In the genomic region with DNA sequence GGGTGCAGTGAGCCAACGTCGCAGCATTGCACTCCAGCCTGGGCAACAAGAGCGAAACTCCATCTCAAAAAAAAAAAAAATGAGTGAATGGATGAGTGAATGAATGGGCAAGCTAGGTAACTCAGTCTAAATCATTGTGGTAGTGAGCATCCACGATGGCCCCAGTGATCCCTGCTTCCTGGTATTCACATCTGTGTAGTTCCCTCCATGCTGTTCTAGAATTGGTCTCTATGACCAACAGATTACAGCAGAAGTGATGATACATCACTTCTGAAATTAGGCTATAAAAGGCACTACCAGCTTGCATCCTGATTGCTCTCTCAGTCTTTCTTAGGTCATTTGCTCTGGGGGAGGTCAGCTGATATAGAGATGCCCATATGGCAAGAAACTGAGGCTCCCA, we compare ENCODE assay signal across 19 cellular contexts.
"Had no signal": no experiment of that assay in that cellular context is flagged by ENCODE, and none has a peak within 500 bp of the region (broad histone marks: within the 10 kb centered on the region; RNA-seq: fewer than 3 reads in every experiment).

No MANE protein-coding gene starts in this region.

- H3K4me3 Mint-ChIP-seq: activated naive CD4-positive, alpha-beta T cell treated with anti-CD3 and anti-CD28 coated beads, Interleukin-2, amount 10 ng/mL, durations not matched to agents 7 days and 5 days; central memory CD8-positive, alpha-beta T cell; neural crest cell had no signal

- H3K27me3 Mint-ChIP-seq: activated naive CD4-positive, alpha-beta T cell treated with anti-CD3 and anti-CD28 coated beads, Interleukin-2, amount 10 ng/mL, durations not matched to agents 7 days and 5 days; central memory CD8-positive, alpha-beta T cell had no signal

- DNase-seq: activated CD4-positive, alpha-beta T cell treated with anti-CD3 and anti-CD28 coated beads for 1 hour; activated CD4-positive, alpha-beta T cell treated with anti-CD3 and anti-CD28 coated beads, Interleukin-2, amount 50 U/mL, for 48 hours; activated CD8-positive, alpha-beta memory T cell treated with anti-CD3 and anti-CD28 coated beads, Interleukin-2, amount 50 U/mL, for 4 hours; activated naive CD4-positive, alpha-beta T cell treated with anti-CD3 and anti-CD28 coated beads, Interleukin-2, amount 10 ng/mL, durations not matched to agents 7 days and 5 days; erythroblast; kidney glomerular epithelial cell; left ventricle myocardium inferior; mammary epithelial cell; retina; stimulated activated CD4-positive, alpha-beta T cell treated with anti-CD3 and anti-CD28 coated beads, Interleukin-12 subunit alpha, Interleukin-12 subunit beta, amount 100 ng/mL, for 4 hours; stomach; WERI-Rb-1 had no signal

- H3K27ac Mint-ChIP-seq: activated naive CD4-positive, alpha-beta T cell treated with anti-CD3 and anti-CD28 coated beads, Interleukin-2, amount 10 ng/mL, durations not matched to agents 7 days and 5 days had no signal

- H3K27ac ChIP-seq: ascending aorta, coronary artery, left ventricle myocardium inferior, stomach, vagina, WERI-Rb-1 had no signal

- FAIRE-seq: endometrium, frontal cortex had no signal

- H3K9me3 ChIP-seq: vagina had no signal

- H3K4me1 ChIP-seq: ascending aorta, left ventricle myocardium inferior, stomach, vagina had no signal

- H3K4me3 ChIP-seq: ascending aorta, coronary artery, left ventricle myocardium inferior, stomach, vagina had no signal

- H3K9me3 Mint-ChIP-seq: activated naive CD4-positive, alpha-beta T cell treated with anti-CD3 and anti-CD28 coated beads, Interleukin-2, amount 10 ng/mL, durations not matched to agents 7 days and 5 days; central memory CD8-positive, alpha-beta T cell; neural crest cell had no signal

- H3K4me1 Mint-ChIP-seq: central memory CD8-positive, alpha-beta T cell; neural crest cell had no signal

- H3K36me3 ChIP-seq: ascending aorta, stomach, vagina, WERI-Rb-1 had no signal
